ENCODE assay signal across 8 cellular contexts in the genomic region with DNA sequence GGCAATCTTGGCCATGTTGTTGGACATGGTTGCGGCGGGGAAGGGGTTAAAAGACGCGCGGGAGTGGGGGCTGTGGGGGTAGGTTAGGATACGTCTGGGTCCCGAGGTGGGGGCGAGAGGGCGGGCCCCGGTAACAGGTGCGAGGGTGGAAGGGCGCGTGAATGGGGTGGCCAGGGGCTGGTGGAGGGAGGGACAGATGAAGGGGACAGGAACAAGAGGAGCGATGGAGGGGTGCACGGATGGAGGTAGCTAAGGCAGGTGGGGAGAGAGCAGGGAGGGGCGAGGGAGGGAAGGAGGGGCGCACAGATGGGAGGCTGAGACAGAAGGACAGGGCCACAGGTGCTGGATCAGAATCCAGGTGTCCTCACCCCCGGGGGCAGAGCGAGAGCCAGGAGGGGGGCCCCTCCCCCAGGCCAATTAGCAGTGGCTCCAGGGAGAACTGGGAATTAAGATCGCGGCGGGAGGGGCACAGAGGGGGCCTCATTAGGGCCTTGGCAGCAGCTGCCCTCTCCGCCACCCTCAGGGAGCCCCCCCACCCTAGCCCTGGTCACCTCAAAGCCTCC. TPM values are rescaled to one million over a fixed set of nuclear protein-coding genes. Genes with fewer than 3 reads are reported as not detected.
A peak's percentile ranks its signal among the peaks of the same experiment; 100 is the strongest.
DNase-seq lines count a peak whose midpoint lies in the region; ATAC-seq and TF ChIP-seq lines count a peak whose summit lies in the region.

No MANE protein-coding gene starts in this region.

- no peaks in the 10 kb centered on the region for H3K9me3 Mint-ChIP-seq in activated CD8-positive, alpha-beta T cell treated with anti-CD3 and anti-CD28 coated beads for 36 hours

- H3K27me3 Mint-ChIP-seq in activated CD8-positive, alpha-beta T cell treated with anti-CD3 and anti-CD28 coated beads for 36 hours, result no peaks in the 10 kb centered on the region

- no peak for ATAC-seq in activated CD8-positive, alpha-beta T cell treated with anti-CD3 and anti-CD28 coated beads for 36 hours

- peak overlapping the region; percentile 9 for H3K27ac Mint-ChIP-seq in activated CD8-positive, alpha-beta T cell treated with anti-CD3 and anti-CD28 coated beads for 36 hours

- POLR2A ChIA-PET in activated CD8-positive, alpha-beta T cell treated with anti-CD3 and anti-CD28 coated beads for 36 hours (lab: Charles Lee), result interaction anchor here (0.6 to 6.9 kb wide), 3 partner anchors 16 to 24 kb away, joined by 3 to 116 read pairs (median 4); a partner anchor contains a TSS

- CTCF ChIA-PET in activated CD8-positive, alpha-beta T cell treated with anti-CD3 and anti-CD28 coated beads for 36 hours (lab: Charles Lee), result interaction anchor here (5.3 to 5.4 kb wide), 2 partner anchors 19 to 27 kb away, joined by 30 to 68 read pairs; a partner anchor contains a TSS

- H3K36me3 Mint-ChIP-seq in activated CD8-positive, alpha-beta T cell treated with anti-CD3 and anti-CD28 coated beads for 36 hours (ENCODE audit: low read depth), result peaks cover 14% of the 10 kb centered on the region

- intact Hi-C loops in activated CD8-positive, alpha-beta T cell treated with anti-CD3 and anti-CD28 coated beads for 36 hours (cut with micrococcal nuclease), result no loop called here

- TF ChIP-seq CTCF in AG09309 (IDR thresholded peaks at IDR 0.05; ENCODE audit: control insufficient read depth, insufficient read depth, low read depth, low read length, missing control alignments) (no peak), HFF-Myc (IDR thresholded peaks at IDR 0.05; ENCODE audit: low read depth, low read length, missing control alignments) (no peak)
- TF ChIP-seq CTCF in activated CD8-positive, alpha-beta T cell treated with anti-CD3 and anti-CD28 coated beads for 36 hours (IDR thresholded peaks at IDR 0.05), result no peak

- H3K4me1 Mint-ChIP-seq in activated CD8-positive, alpha-beta T cell treated with anti-CD3 and anti-CD28 coated beads for 36 hours (ENCODE audit: low read depth), result peaks cover 19% of the 10 kb centered on the region

- peak overlapping the region; percentile 76 for H3K4me3 Mint-ChIP-seq in activated CD8-positive, alpha-beta T cell treated with anti-CD3 and anti-CD28 coated beads for 36 hours

- H3K4me3 ChIP-seq in AG09309 (ENCODE audit: control insufficient read depth, low read depth, low read length) (peak overlapping the region; percentile 27), HFF-Myc (replicated peaks; ENCODE audit: low read depth, low read length) (peak overlapping the region; percentile 22), iPS-18c (ENCODE audit: insufficient read depth, low read depth, low read length) (peak overlapping the region; percentile 74)

- H3K9me3 ChIP-seq in iPS-18c (ENCODE audit: control insufficient read depth, insufficient read depth, low read length), result peaks cover 1% of the 10 kb centered on the region

- DNase-seq in AG09309 (ENCODE audit: low read depth) (no peak), HFF-Myc (ENCODE audit: extremely low read depth, low read depth) (no peak), ureter (ENCODE audit: low spot score) (no peak), NCI-H128 (lab: John Stamatoyannopoulos, UW; ENCODE audit: unreplicated experiment) (no peak), GF-D8 (lab: John Stamatoyannopoulos, UW) (no peak)
- DNase-seq in activated CD8-positive, alpha-beta T cell treated with anti-CD3 and anti-CD28 coated beads for 36 hours, result peak; percentile 55
- DNase-seq in stimulated activated CD4-positive, alpha-beta T cell treated with anti-CD3 and anti-CD28 coated beads, Interleukin-2, amount 100 ng/mL, for 24 hours, result no peak

RNA-seq across cellular contexts. Expression of a gene that starts 1.3 kb away (rescaled TPM):
- total RNA-seq in activated CD8-positive, alpha-beta T cell treated with anti-CD3 and anti-CD28 coated beads for 36 hours, result 10 to 100 TPM; 33.0 to 45.4 TPM
- total RNA-seq in ureter, result not detected

RNA-seq across cellular contexts. Expression of a gene that starts 9.8 kb away (rescaled TPM):
- total RNA-seq in activated CD8-positive, alpha-beta T cell treated with anti-CD3 and anti-CD28 coated beads for 36 hours, result 10 to 100 TPM; 45.4 to 48.8 TPM
- 3.5 TPM for total RNA-seq in ureter

RNA-seq across cellular contexts. Expression of a gene that starts 26.2 kb away (rescaled TPM):
- total RNA-seq in activated CD8-positive, alpha-beta T cell treated with anti-CD3 and anti-CD28 coated beads for 36 hours, result 1 to 10 TPM; 5.8 to 6.1 TPM
- 25.6 TPM for total RNA-seq in ureter

RNA-seq across cellular contexts. Expression of a gene that starts 33.6 kb away (rescaled TPM):
- total RNA-seq in activated CD8-positive, alpha-beta T cell treated with anti-CD3 and anti-CD28 coated beads for 36 hours, result 100 to 1,000 TPM; 565 to 582 TPM
- 253 TPM for total RNA-seq in ureter

Comparison
In these comparisons a context has a peak if more than half of its experiments do, and no peak if none do; other contexts are left out.
1. H3K4me3 ChIP-seq: peak in every context shown above with its lines; median percentile 74 in iPS-18c; 27 in AG09309; 22 in HFF-Myc.
2. RNA of a gene that starts 1.3 kb away (total RNA-seq): 33.0 to 45.4 TPM in activated CD8-positive, alpha-beta T cell treated with anti-CD3 and anti-CD28 coated beads for 36 hours; not detected in ureter (single experiment); every median in the first group is over 10 times any median in the second.
3. RNA of a gene that starts 9.8 kb away (total RNA-seq): 45.4 to 48.8 TPM in activated CD8-positive, alpha-beta T cell treated with anti-CD3 and anti-CD28 coated beads for 36 hours; 3.5 TPM in ureter (single experiment); every median in the first group is over 10 times any median in the second.